ENCODE assay signal across 8 cellular contexts in genomic region chr12:128823916-128824839, GRCh38. TPM values are rescaled to one million over a fixed set of nuclear protein-coding genes. Genes with fewer than 3 reads are reported as not detected.
DNase-seq lines count a peak whose midpoint lies in the region; ATAC-seq and TF ChIP-seq lines count a peak whose summit lies in the region.

Gene SLC15A4 (minus strand): TSS chr12:128823958. CDS start chr12:128823943, 15 bp downstream.

- TF ChIP-seq CTCF in GM12872 (IDR thresholded peaks at IDR 0.05; ENCODE audit: insufficient read depth, low read depth, low read length) (peak; percentile 50), glutamatergic neuron (IDR thresholded peaks at IDR 0.05; ENCODE audit: partially characterized antibody, unreplicated experiment) (no peak), osteoblast (IDR thresholded peaks at IDR 0.05; ENCODE audit: extremely low read depth, low read depth, low read length) (peak; percentile 29), testis (IDR thresholded peaks at IDR 0.05) (no peak)

- TF ChIP-seq POLR2A in testis (IDR thresholded peaks at IDR 0.05): no peak

- DNase-seq in NCI-H1105 (lab: John Stamatoyannopoulos, UW) (peak; percentile 96), SKM-1 treated with dmso at 0.1 percent for 144 hours (lab: John Stamatoyannopoulos, UW; ENCODE audit: unreplicated experiment) (peak; percentile 68), glutamatergic neuron (peak; percentile 91), osteoblast (ENCODE audit: insufficient read length, low spot score, missing footprints) (peak; percentile 100), testis (peak; percentile 98)

- H3K9me3 Mint-ChIP-seq in activated naive CD8-positive, alpha-beta T cell (ENCODE audit: low read depth): no peaks in the 10 kb centered on the region
- H3K9me3 Mint-ChIP-seq in glutamatergic neuron (ENCODE audit: unreplicated experiment): peaks cover 12% of the 10 kb centered on the region

- H3K9me3 ChIP-seq in osteoblast (ENCODE audit: low read depth, low read length) (no peaks in the 10 kb centered on the region), testis (no peaks in the 10 kb centered on the region)

- no peaks in the 10 kb centered on the region for H3K27me3 ChIP-seq in osteoblast (ENCODE audit: insufficient read depth, low read length)
- H3K27me3 ChIP-seq in testis: no peaks in the 10 kb centered on the region

- peak; percentile 83 for ATAC-seq in HG02642 (IDR thresholded peaks at IDR 0.05; ENCODE audit: poor library complexity, unreplicated experiment)

- H3K27me3 Mint-ChIP-seq in activated naive CD8-positive, alpha-beta T cell: peaks cover 1% of the 10 kb centered on the region
- H3K27me3 Mint-ChIP-seq in glutamatergic neuron (ENCODE audit: unreplicated experiment): peaks cover 8% of the 10 kb centered on the region

- peaks cover 3% of the 10 kb centered on the region for H3K36me3 Mint-ChIP-seq in activated naive CD8-positive, alpha-beta T cell
- peaks cover 4% of the 10 kb centered on the region for H3K36me3 Mint-ChIP-seq in glutamatergic neuron (ENCODE audit: unreplicated experiment)

- peaks cover 43% of the 10 kb centered on the region for H3K79me2 ChIP-seq in osteoblast (ENCODE audit: insufficient read depth, low read length)

- peaks cover 36% of the 10 kb centered on the region for H3K4me1 Mint-ChIP-seq in activated naive CD8-positive, alpha-beta T cell (ENCODE audit: low read depth)
- peaks cover 7% of the 10 kb centered on the region for H3K4me1 Mint-ChIP-seq in glutamatergic neuron (ENCODE audit: low read depth, unreplicated experiment)

- WGBS in testis, 2 donors: 1 to 2% methylated on average over 24 to 51 of the region's 63 CpGs

- intact Hi-C loops in testis (cut with DNase I; ENCODE audit: low total_unique reads): no loop called here

- H3K4me1 ChIP-seq in osteoblast (ENCODE audit: insufficient read depth, low read length): peaks cover 13% of the 10 kb centered on the region
- H3K4me1 ChIP-seq in testis: peaks cover 18% of the 10 kb centered on the region

- H3K27ac Mint-ChIP-seq in activated naive CD8-positive, alpha-beta T cell: peak within 1 kb of the TSS; percentile 68
- H3K27ac Mint-ChIP-seq in glutamatergic neuron (ENCODE audit: unreplicated experiment): peak within 1 kb of the TSS; percentile 91

- peak within 1 kb of the TSS; percentile 100 for H2AFZ ChIP-seq in osteoblast (ENCODE audit: low read length)

- peak within 1 kb of the TSS; percentile 87 for H3K4me2 ChIP-seq in osteoblast (ENCODE audit: insufficient read depth, low read length)

- H3K36me3 ChIP-seq in osteoblast (ENCODE audit: insufficient read depth, low read length): peaks cover 3% of the 10 kb centered on the region
- H3K36me3 ChIP-seq in testis (ENCODE audit: low read depth, missing control alignments): no peaks in the 10 kb centered on the region

- peak within 1 kb of the TSS; percentile 85 for H3K4me3 Mint-ChIP-seq in activated naive CD8-positive, alpha-beta T cell
- H3K4me3 Mint-ChIP-seq in glutamatergic neuron (ENCODE audit: unreplicated experiment): peak within 1 kb of the TSS; percentile 81

- H4K20me1 ChIP-seq in osteoblast (ENCODE audit: insufficient read depth, low read length): peaks cover 6% of the 10 kb centered on the region

- H3K27ac ChIP-seq in osteoblast (ENCODE audit: low read depth, low read length) (peak within 1 kb of the TSS; percentile 72), testis (peak within 1 kb of the TSS; percentile 70 to 82)

- peak within 1 kb of the TSS; percentile 90 for H3K4me3 ChIP-seq in osteoblast (ENCODE audit: insufficient read depth, low read length)
- peak within 1 kb of the TSS; percentile 76 to 84 for H3K4me3 ChIP-seq in testis

RNA-seq across cellular contexts. Expression of gene SLC15A4, which starts in this region (rescaled TPM):
- 23.0 TPM for total RNA-seq in glutamatergic neuron (ENCODE audit: unreplicated experiment)
- 46.6 and 52.5 TPM in 2 replicates for total RNA-seq in osteoblast
- 10 to 100 TPM; 81.3 to 83.7 TPM for total RNA-seq in testis
- 59.7 TPM for polyA plus RNA-seq in testis (ENCODE audit: insufficient read depth, low read depth, low replicate concordance)

Comparison
In these comparisons a context has a peak if more than half of its experiments do, and no peak if none do; other contexts are left out.
1. Peak in every context shown above with its lines: DNase-seq, ATAC-seq, H3K4me3 ChIP-seq and H3K27ac ChIP-seq.
2. CTCF ChIP-seq: peak in GM12872 (single experiment) and osteoblast (single experiment); none in glutamatergic neuron (single experiment) and testis (0 of 3).